In genomic region chr14:76546426-76547221, GRCh38 we compare ENCODE assay signal across 8 cellular contexts.
A peak's percentile ranks its signal among the peaks of the same experiment; 100 is the strongest.
DNase-seq lines count a peak whose midpoint lies in the region; ATAC-seq and TF ChIP-seq lines count a peak whose summit lies in the region.

No MANE protein-coding gene starts in this region.

- ATAC-seq in Right ventricle myocardium inferior (no peak), HG03469 (IDR thresholded peaks at IDR 0.05; ENCODE audit: unreplicated experiment) (no peak), HG03521 (IDR thresholded peaks at IDR 0.05; ENCODE audit: unreplicated experiment) (no peak), HG03457 (IDR thresholded peaks at IDR 0.05; ENCODE audit: unreplicated experiment) (no peak)

- no peak overlapping the region for H2AFZ ChIP-seq in neural cell (ENCODE audit: low read depth, low read length)

- H3K9me3 ChIP-seq in left ventricle myocardium inferior (replicated peaks) (no peaks in the 10 kb centered on the region), neural cell (ENCODE audit: low read length) (no peaks in the 10 kb centered on the region)

- peaks cover 8% of the 10 kb centered on the region for H3K27me3 ChIP-seq in left ventricle myocardium inferior (ENCODE audit: low read depth)
- no peaks in the 10 kb centered on the region for H3K27me3 ChIP-seq in neural cell (ENCODE audit: insufficient read depth, low read depth, low read length)

- no peaks in the 10 kb centered on the region for H4K20me1 ChIP-seq in neural cell (ENCODE audit: insufficient read depth)

- H3K27ac ChIP-seq in left ventricle myocardium inferior (replicated peaks) (no peak overlapping the region), neural cell (ENCODE audit: low read length) (no peak overlapping the region)

- TF ChIP-seq CTCF in left ventricle myocardium inferior (IDR thresholded peaks at IDR 0.05; ENCODE audit: borderline replicate concordance) = peak; percentile 54
- TF ChIP-seq CTCF in neural cell (IDR thresholded peaks at IDR 0.05; ENCODE audit: poor library complexity, severe bottlenecking) = peak; percentile 43

- H3K9ac ChIP-seq in neural cell (ENCODE audit: low read length) = no peak overlapping the region

- H3K9me2 ChIP-seq in neural cell (ENCODE audit: insufficient read depth, low read length) = no peaks in the 10 kb centered on the region

- TF ChIP-seq EP300 in neural cell (conservative IDR thresholded peaks at IDR 0.05; ENCODE audit: poor library complexity, severe bottlenecking) = no peak

- H3K4me3 ChIP-seq in left ventricle myocardium inferior (no peak overlapping the region), neural cell (ENCODE audit: low read length) (no peak overlapping the region)

- no peaks in the 10 kb centered on the region for H3K4me1 ChIP-seq in left ventricle myocardium inferior

- no peaks in the 10 kb centered on the region for H3F3A ChIP-seq in neural cell (ENCODE audit: insufficient read depth, low read length, poor library complexity, severe bottlenecking)

- H3K79me2 ChIP-seq in neural cell (replicated peaks; ENCODE audit: insufficient read depth, low read length) = no peaks in the 10 kb centered on the region

- H3K4me2 ChIP-seq in neural cell (ENCODE audit: low read length) = no peak overlapping the region

- TF ChIP-seq RAD21 in neural cell (conservative IDR thresholded peaks at IDR 0.05) = no peak

- H3K36me3 ChIP-seq in left ventricle myocardium inferior = no peaks in the 10 kb centered on the region
- H3K36me3 ChIP-seq in neural cell (ENCODE audit: insufficient read depth, low read length) = no peaks in the 10 kb centered on the region

- intact Hi-C loops in left ventricle myocardium inferior (cut with micrococcal nuclease) = no loop called here
- intact Hi-C loops in Right ventricle myocardium inferior (cut with DNase I) = no loop called here

- DNase-seq in left ventricle myocardium inferior (no peak), Right ventricle myocardium inferior (ENCODE audit: missing footprints) (no peak), NCI-H1092 treated with DMSO at 0.1 percent for 48 hours (lab: John Stamatoyannopoulos, UW) (peak; percentile 48), astrocyte of the hippocampus (ENCODE audit: low read depth, low spot score) (peak; percentile 18)

TF ChIP-seq in neural cell, 6 proteins besides CTCF, POLR2A, EP300 and RAD21:
- TF ChIP-seq, protein P1, sequence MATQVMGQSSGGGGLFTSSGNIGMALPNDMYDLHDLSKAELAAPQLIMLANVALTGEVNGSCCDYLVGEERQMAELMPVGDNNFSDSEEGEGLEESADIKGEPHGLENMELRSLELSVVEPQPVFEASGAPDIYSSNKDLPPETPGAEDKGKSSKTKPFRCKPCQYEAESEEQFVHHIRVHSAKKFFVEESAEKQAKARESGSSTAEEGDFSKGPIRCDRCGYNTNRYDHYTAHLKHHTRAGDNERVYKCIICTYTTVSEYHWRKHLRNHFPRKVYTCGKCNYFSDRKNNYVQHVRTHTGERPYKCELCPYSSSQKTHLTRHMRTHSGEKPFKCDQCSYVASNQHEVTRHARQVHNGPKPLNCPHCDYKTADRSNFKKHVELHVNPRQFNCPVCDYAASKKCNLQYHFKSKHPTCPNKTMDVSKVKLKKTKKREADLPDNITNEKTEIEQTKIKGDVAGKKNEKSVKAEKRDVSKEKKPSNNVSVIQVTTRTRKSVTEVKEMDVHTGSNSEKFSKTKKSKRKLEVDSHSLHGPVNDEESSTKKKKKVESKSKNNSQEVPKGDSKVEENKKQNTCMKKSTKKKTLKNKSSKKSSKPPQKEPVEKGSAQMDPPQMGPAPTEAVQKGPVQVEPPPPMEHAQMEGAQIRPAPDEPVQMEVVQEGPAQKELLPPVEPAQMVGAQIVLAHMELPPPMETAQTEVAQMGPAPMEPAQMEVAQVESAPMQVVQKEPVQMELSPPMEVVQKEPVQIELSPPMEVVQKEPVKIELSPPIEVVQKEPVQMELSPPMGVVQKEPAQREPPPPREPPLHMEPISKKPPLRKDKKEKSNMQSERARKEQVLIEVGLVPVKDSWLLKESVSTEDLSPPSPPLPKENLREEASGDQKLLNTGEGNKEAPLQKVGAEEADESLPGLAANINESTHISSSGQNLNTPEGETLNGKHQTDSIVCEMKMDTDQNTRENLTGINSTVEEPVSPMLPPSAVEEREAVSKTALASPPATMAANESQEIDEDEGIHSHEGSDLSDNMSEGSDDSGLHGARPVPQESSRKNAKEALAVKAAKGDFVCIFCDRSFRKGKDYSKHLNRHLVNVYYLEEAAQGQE (IDR thresholded peaks at IDR 0.05; ENCODE audit: borderline replicate concordance) = no peak
- TF ChIP-seq POLR2AphosphoS5 (IDR thresholded peaks at IDR 0.05) (no peak), SMC3 (conservative IDR thresholded peaks at IDR 0.05; ENCODE audit: poor library complexity) (no peak), TAF1 (IDR thresholded peaks at IDR 0.05; ENCODE audit: low read depth) (no peak), MXI1 (conservative IDR thresholded peaks at IDR 0.05; ENCODE audit: poor library complexity, severe bottlenecking) (no peak), EZH2 (IDR thresholded peaks at IDR 0.05; ENCODE audit: borderline replicate concordance, insufficient read depth, low read length, poor library complexity, severe bottlenecking) (no peak)

Comparison
In these comparisons a context has a peak if more than half of its experiments do, and no peak if none do; other contexts are left out.
1. DNase-seq: peak in NCI-H1092 treated with DMSO at 0.1 percent for 48 hours (single experiment) and astrocyte of the hippocampus (single experiment); none in left ventricle myocardium inferior (single experiment) and Right ventricle myocardium inferior (single experiment).